17 cellular contexts compared by ENCODE assay signal in genomic region chr14:100536141-100536540, GRCh38. TPM values are rescaled to one million over a fixed set of nuclear protein-coding genes. Genes with fewer than 3 reads are reported as not detected.
A peak's percentile ranks its signal among the peaks of the same experiment; 100 is the strongest.
DNase-seq lines count a peak whose midpoint lies in the region; ATAC-seq, FAIRE-seq and TF ChIP-seq lines count a peak whose summit lies in the region.
"Had no signal": no experiment of that assay in that cellular context is flagged by ENCODE, and none has a peak within 500 bp of the region (broad histone marks: within the 10 kb centered on the region; RNA-seq: fewer than 3 reads in every experiment).

No MANE protein-coding gene starts in this region.

- no TSS peak for BruUV-seq in HepG2 (replicated peaks; lab: Mats Ljungman, UMichigan)

- in situ Hi-C loops in HepG2 (cut with HindIII; ENCODE audit: extremely low pct_ligation_motif_present, low pct_unique_long_range_greater_than_20kb): no loop called here

- WGBS in right lobe of liver (ENCODE audit: insufficient coverage, low coverage, low lambda C conversion rate, missing lambda C conversion rate): 83% methylated on average over 8 of the region's 8 CpGs
- WGBS in HepG2 (ENCODE audit: low lambda C conversion rate): 63% methylated on average over 8 of the region's 8 CpGs

- H3K36me3 Mint-ChIP-seq in T-helper 17 cell (ENCODE audit: low read depth): no peaks in the 10 kb centered on the region

- peak; percentile 14 to 35 (median 31) for DNase-seq in right lobe of liver
- no peak for DNase-seq in HepG2 (ENCODE audit: low spot score)
- DNase-seq in T-helper 17 cell: peak in 2 of 3 donors; percentile 4 to 6
- DNase-seq in lower lobe of right lung: peak; percentile 10
- no peak for DNase-seq in NCI-H82 (lab: John Stamatoyannopoulos, UW)
- DNase-seq in inferior parietal cortex (ENCODE audit: extremely low spot score): no peak
- no peak for DNase-seq in GOT3 (lab: John Stamatoyannopoulos, UW)
- DNase-seq: DMS79 treated with DMSO at 0.1 percent for 48 hours; HFFc6; KBM-7; kidney glomerular epithelial cell; NCI-H2029 treated with DMSO at 0.1 percent for 48 hours; NCI-H510A treated with DMSO at 0.1 percent for 48 hours; stimulated activated naive B cell treated with anti-CD40 and anti-IgM and Interleukin-4, amounts not matched to agents 10 μg/mL and 1 μg/mL and 100 μg/mL, for 72 hours had no signal

- no peak overlapping the region for H3K4me2 ChIP-seq in HepG2 (ENCODE audit: low read depth, low read length)

- H3K9me3 ChIP-seq in right lobe of liver: no peaks in the 10 kb centered on the region
- no peaks in the 10 kb centered on the region for H3K9me3 ChIP-seq in HepG2 (ENCODE audit: low read length)
- H3K9me3 ChIP-seq in T-helper 17 cell (ENCODE audit: control insufficient read depth, low read length, poor library complexity, severe bottlenecking): no peaks in the 10 kb centered on the region
- no peaks in the 10 kb centered on the region for H3K9me3 ChIP-seq in lower lobe of right lung

- H3K36me3 ChIP-seq in right lobe of liver (no peaks in the 10 kb centered on the region), HepG2 (replicated peaks in 1 of 2; ENCODE audit: control insufficient read depth in 1 of 2, insufficient read depth in 2 of 2, low read length in 2 of 2) (no peaks in the 10 kb centered on the region), lower lobe of right lung (no peaks in the 10 kb centered on the region)

- FAIRE-seq in HepG2 (lab: Jason Lieb, UNC): no peak

- no peaks in the 10 kb centered on the region for H3K4me1 Mint-ChIP-seq in T-helper 17 cell
- H3K4me1 Mint-ChIP-seq: stimulated activated naive B cell treated with anti-CD40 and anti-IgM and Interleukin-4, amounts not matched to agents 10 μg/mL and 1 μg/mL and 100 μg/mL, for 72 hours had no signal

- no peak for TF ChIP-seq RAD21 in HepG2 (CRISPR knock-in tag; IDR thresholded peaks at IDR 0.05)

- H3K27me3 ChIP-seq in right lobe of liver (no peaks in the 10 kb centered on the region), HepG2 (ENCODE audit: control insufficient read depth in 1 of 2, insufficient read depth in 2 of 2, low read length in 2 of 2) (peaks cover 1 to 10% of the 10 kb centered on the region in 2 experiments; a peak in 3 of 5 replicates), lower lobe of right lung (ENCODE audit: low read depth) (no peaks in the 10 kb centered on the region)

- ATAC-seq in right lobe of liver (no peak), HepG2 (no peak), T-helper 17 cell (no peak), lower lobe of right lung (no peak)
- ATAC-seq: stimulated activated naive B cell treated with anti-CD40 and anti-IgM and Interleukin-4, amounts not matched to agents 10 μg/mL and 1 μg/mL and 100 μg/mL, for 72 hours had no signal

- no peaks in the 10 kb centered on the region for H3K79me2 ChIP-seq in HepG2 (ENCODE audit: insufficient read depth, low read length)

- H3K27ac ChIP-seq in right lobe of liver (no peak overlapping the region), HepG2 (ENCODE audit: extremely low read length, insufficient read depth, low read length) (no peak overlapping the region), lower lobe of right lung (no peak overlapping the region)

- no peaks in the 10 kb centered on the region for H4K20me1 ChIP-seq in HepG2 (ENCODE audit: insufficient read depth, low read length)

- no peak overlapping the region for H3K4me3 Mint-ChIP-seq in T-helper 17 cell
- H3K4me3 Mint-ChIP-seq: dendritic cell treated with granulocyte-macrophage colony-stimulating factor and Interleukin-4, amounts not matched to agents 40 ng/mL and 50 ng/mL, for 4 days; HFFc6; neural crest cell; stimulated activated naive B cell treated with anti-CD40 and anti-IgM and Interleukin-4, amounts not matched to agents 10 μg/mL and 1 μg/mL and 100 μg/mL, for 72 hours had no signal

- TF ChIP-seq CTCF in right lobe of liver (IDR thresholded peaks at IDR 0.05) (no peak), HepG2 (CRISPR knock-in tag; IDR thresholded peaks at IDR 0.05) (no peak), lower lobe of right lung (IDR thresholded peaks at IDR 0.05) (no peak)

- no peak overlapping the region for H3K4me3 ChIP-seq in right lobe of liver
- no peak overlapping the region for H3K4me3 ChIP-seq in HepG2 (replicated peaks in 1 of 3; ENCODE audit: insufficient read depth in 1 of 3, low read depth in 2 of 3, low read length in 3 of 3)
- no peak overlapping the region for H3K4me3 ChIP-seq in lower lobe of right lung

- H3K9ac ChIP-seq in HepG2 (ENCODE audit: insufficient read depth, low read depth, low read length): no peak overlapping the region

- intact Hi-C loops in right lobe of liver (cut with DNase I): loop anchor here in 1 of 2 donors (10.0 kb wide), 1 partner anchor 119 kb away; no protein-coding TSS in a partner anchor
- intact Hi-C loops in HepG2 (cut with micrococcal nuclease; ENCODE audit: unreplicated experiment): no loop called here
- intact Hi-C loops in lower lobe of right lung (cut with DNase I): no loop called here

- no peak overlapping the region for H2AFZ ChIP-seq in HepG2 (ENCODE audit: low read length)

- CTCF ChIA-PET in HepG2 (lab: Yijun Ruan, JAX; ENCODE audit: low intra/inter-chr PET ratio, low total read pairs): no interaction called here

- no peak for TF ChIP-seq EP300 in HepG2 (IDR thresholded peaks at IDR 0.05; ENCODE audit: low read depth in 2 of 2, low read length in 2 of 2)
- TF ChIP-seq EP300 in HepG2 (CRISPR knock-in tag; IDR thresholded peaks at IDR 0.05; ENCODE audit: borderline replicate concordance): no peak

- no peak overlapping the region for H3K27ac Mint-ChIP-seq in T-helper 17 cell
- H3K27ac Mint-ChIP-seq: dendritic cell treated with granulocyte-macrophage colony-stimulating factor and Interleukin-4, amounts not matched to agents 40 ng/mL and 50 ng/mL, for 4 days; HFFc6; stimulated activated naive B cell treated with anti-CD40 and anti-IgM and Interleukin-4, amounts not matched to agents 10 μg/mL and 1 μg/mL and 100 μg/mL, for 72 hours had no signal

- no peak for TF ChIP-seq POLR2A in right lobe of liver (IDR thresholded peaks at IDR 0.05)
- no peak for TF ChIP-seq POLR2A in HepG2 (IDR thresholded peaks at IDR 0.05; ENCODE audit: insufficient read depth in 1 of 2, low read depth in 2 of 2, low read length in 2 of 2)

- H3K4me1 ChIP-seq in right lobe of liver (peaks cover 0 to 26% (median 9%) of the 10 kb centered on the region in 4 donors), HepG2 (ENCODE audit: insufficient read depth, low read length) (peaks cover 21% of the 10 kb centered on the region), lower lobe of right lung (peaks cover 16% of the 10 kb centered on the region)

- POLR2A ChIA-PET in HepG2 (lab: Yijun Ruan, JAX): no interaction called here

- no peaks in the 10 kb centered on the region for H3K27me3 Mint-ChIP-seq in T-helper 17 cell
- H3K27me3 Mint-ChIP-seq: stimulated activated naive B cell treated with anti-CD40 and anti-IgM and Interleukin-4, amounts not matched to agents 10 μg/mL and 1 μg/mL and 100 μg/mL, for 72 hours had no signal

TF ChIP-seq in HepG2, 621 proteins besides CTCF, POLR2A, EP300 and RAD21 (continues in another document):
- TF ChIP-seq SPEN (CRISPR knock-in tag; IDR thresholded peaks at IDR 0.05; ENCODE audit: low read depth) (no peak), MTA1 (CRISPR knock-in tag; IDR thresholded peaks at IDR 0.05; ENCODE audit: borderline replicate concordance) (no peak), THAP9 (CRISPR knock-in tag; IDR thresholded peaks at IDR 0.05; ENCODE audit: borderline replicate concordance) (no peak)

RNA-seq across cellular contexts. Expression of gene BEGAIN, which starts 51.1 kb away (rescaled TPM):
- under 1 TPM; 0.12 to 0.61 (median 0.34) TPM for total RNA-seq in right lobe of liver
- not detected in 2 replicates for total RNA-seq in HepG2 (2016; rRNA removed; fragmentation: Illumina TruSeq; extraction: Trizol)
- total RNA-seq in HepG2 (2016; cell fraction: cytosol; rRNA removed; fragmentation: Illumina TruSeq; extraction: Trizol; ENCODE audit: low read depth): not detected in 2 replicates
- not detected in 2 replicates for total RNA-seq in HepG2 (2016; cell fraction: insoluble cytoplasmic fraction; rRNA removed; fragmentation: Illumina TruSeq; extraction: Trizol)
- total RNA-seq in HepG2 (2016; cell fraction: membrane; rRNA removed; fragmentation: Illumina TruSeq; extraction: Trizol): not detected in 2 replicates
- not detected in 2 replicates for total RNA-seq in HepG2 (2016; cell fraction: nucleus; rRNA removed; fragmentation: Illumina TruSeq; extraction: Trizol)
- not detected in 2 replicates for polyA plus RNA-seq in HepG2 (2011; rRNA removed)
- not detected in 2 replicates for polyA plus RNA-seq in HepG2 (2011; cell fraction: cytosol; rRNA removed)
- not detected in 2 replicates for polyA plus RNA-seq in HepG2 (2011; cell fraction: nucleus; rRNA removed)
- polyA plus RNA-seq in HepG2 (2012): not detected in 2 replicates
- not detected in 2 replicates for polyA plus RNA-seq in HepG2 (2016; cell fraction: cytosol; fragmentation: Illumina TruSeq; extraction: Trizol; ENCODE audit: low read depth)
- polyA plus RNA-seq in HepG2 (2016; cell fraction: insoluble cytoplasmic fraction; fragmentation: Illumina TruSeq; extraction: Trizol; ENCODE audit: low read depth): not detected in 2 replicates
- polyA plus RNA-seq in HepG2 (2016; cell fraction: membrane; fragmentation: Illumina TruSeq; extraction: Trizol; ENCODE audit: low read depth): not detected in 2 replicates
- polyA plus RNA-seq in HepG2 (2016; cell fraction: nucleus; fragmentation: Illumina TruSeq; extraction: Trizol; ENCODE audit: insufficient read depth, low read depth): not detected in 2 replicates
- polyA minus RNA-seq in HepG2 (2011; rRNA and poly(A)+ RNA removed; ENCODE audit: low replicate concordance): 39.7 TPM in 1 of 2 replicates, not detected in the other
- polyA minus RNA-seq in HepG2 (2011; cell fraction: cytosol; rRNA and poly(A)+ RNA removed): 0.20 TPM in 1 of 2 replicates, not detected in the other
- 0.26 TPM in 1 of 2 replicates, not detected in the other for polyA minus RNA-seq in HepG2 (2011; cell fraction: nucleus; rRNA and poly(A)+ RNA removed)
- total RNA-seq in T-helper 17 cell: 1 to 10 TPM in 1 of 2 donors, under 1 TPM in 1; 0.50 to 4.5 TPM
- total RNA-seq in lower lobe of right lung: 1.3 TPM
- total RNA-seq: fibroblast of villous mesenchyme had no signal

Comparison
In these comparisons a context has a peak if more than half of its experiments do, and no peak if none do; other contexts are left out.
1. DNase-seq: peak in right lobe of liver (3 of 3), T-helper 17 cell (2 of 3) and lower lobe of right lung (single experiment); none in HepG2 (single experiment), NCI-H82 (single experiment), inferior parietal cortex (single experiment) and GOT3 (single experiment).